34 cellular contexts compared by ENCODE assay signal in genomic region chr19:50174100-50174793, GRCh38. TPM values are rescaled to one million over a fixed set of nuclear protein-coding genes. Genes with fewer than 3 reads are reported as not detected.
"Had no signal": no experiment of that assay in that cellular context is flagged by ENCODE, and none has a peak within 500 bp of the region (broad histone marks: within the 10 kb centered on the region; RNA-seq: fewer than 3 reads in every experiment).

No MANE protein-coding gene starts in this region.

- H3K27me3 ChIP-seq: colonic mucosa, heart right ventricle, ovary, tibial nerve, uterus had no signal

- H3K27ac ChIP-seq: esophagus squamous epithelium, heart right ventricle, left lung, ovary, psoas muscle, skin epidermis, thoracic aorta, tibial nerve, upper lobe of right lung, uterus had no signal

- H3K36me3 ChIP-seq: colonic mucosa, esophagus squamous epithelium, heart right ventricle, left lung, ovary, spleen, thoracic aorta, tibial nerve, upper lobe of right lung, uterus had no signal

- FAIRE-seq: endothelial cell of umbilical vein, islet of Langerhans had no signal

- H3K9me3 ChIP-seq: colonic mucosa, esophagus squamous epithelium, left lung, ovary, psoas muscle, thoracic aorta, tibial nerve, upper lobe of right lung, uterus had no signal

- H3K4me1 ChIP-seq: heart right ventricle, left lung, psoas muscle, spleen, tibial nerve, upper lobe of right lung, uterus had no signal

- DNase-seq: colonic mucosa; effector CD8-positive, alpha-beta T cell; endodermal cell; erythroblast; esophagus squamous epithelium; foreskin melanocyte; glutamatergic neuron; heart right ventricle; hippocampal formation; left cardiac atrium; left lung; naive thymus-derived CD8-positive, alpha-beta T cell; nephron progenitor cell; occipital lobe; ovary; psoas muscle; right cardiac atrium; spleen; stimulated activated CD4-positive, alpha-beta T cell treated with anti-CD3 and anti-CD28 coated beads, Interleukin-4, amount 100 ng/mL, for 4 hours; stimulated activated naive CD8-positive, alpha-beta T cell treated with anti-CD3 and anti-CD28 coated beads, Interleukin-15, Interleukin-2, amounts not matched to agents 100 U/mL and 50 U/mL, for 24 hours; substantia nigra; upper lobe of right lung; uterus had no signal

- ATAC-seq: heart right ventricle; left cardiac atrium; left lung; naive thymus-derived CD8-positive, alpha-beta T cell; psoas muscle; right cardiac atrium; stimulated activated memory B cell treated with anti-CD40 and anti-IgM and Interleukin-4, amounts not matched to agents 10 μg/mL and 1 μg/mL and 100 μg/mL, for 72 hours; stimulated activated naive CD8-positive, alpha-beta T cell treated with anti-CD3 and anti-CD28 coated beads, Interleukin-15, Interleukin-2, amounts not matched to agents 100 U/mL and 50 U/mL, for 24 hours; upper lobe of right lung had no signal

- H3K4me3 ChIP-seq: colonic mucosa, esophagus squamous epithelium, heart right ventricle, left lung, ovary, psoas muscle, skin epidermis, spleen, thoracic aorta, tibial nerve, upper lobe of right lung, uterus had no signal

RNA-seq across cellular contexts. Expression of gene IZUMO2, which starts 11.2 kb away (rescaled TPM):
- total RNA-seq: endodermal cell; endothelial cell of umbilical vein; esophagus squamous epithelium; heart right ventricle; kidney epithelial cell; left cardiac atrium; left lung; lower leg skin; mesenteric fat pad; myocyte; naive thymus-derived CD8-positive, alpha-beta T cell; occipital lobe; ovary; psoas muscle; renal cortical epithelial cell; right cardiac atrium; spleen; thoracic aorta; tibial nerve; upper lobe of right lung; uterus had no signal
- polyA plus RNA-seq: endothelial cell of umbilical vein; heart right ventricle; naive thymus-derived CD8-positive, alpha-beta T cell; ovary; psoas muscle; right cardiac atrium; spleen had no signal

RNA-seq across cellular contexts. Expression of gene MYH14, which starts 29.2 kb away (rescaled TPM):
- total RNA-seq: myocyte; naive thymus-derived CD8-positive, alpha-beta T cell had no signal
- polyA plus RNA-seq: endothelial cell of umbilical vein; naive thymus-derived CD8-positive, alpha-beta T cell had no signal
